17 cellular contexts compared by ENCODE assay signal in the genomic region with DNA sequence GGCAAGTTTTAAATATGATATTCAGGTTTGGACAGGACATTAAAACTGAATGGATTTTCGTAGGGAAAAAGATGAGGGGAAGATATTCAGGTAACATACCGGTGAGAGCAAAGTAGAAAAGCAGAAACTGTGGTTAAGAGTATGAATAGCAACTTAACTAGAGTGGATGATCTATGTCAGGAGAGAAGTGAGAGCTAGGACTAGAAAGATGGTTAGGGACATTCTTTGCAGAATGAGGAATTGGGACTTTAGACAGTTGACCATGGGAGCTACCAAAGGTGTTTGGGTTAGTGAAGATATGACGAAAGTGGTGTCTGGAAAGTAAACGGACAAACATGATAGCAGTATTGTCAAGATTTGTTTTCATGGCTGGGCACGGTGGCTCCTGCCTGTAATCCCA.
"Had no signal": no experiment of that assay in that cellular context is flagged by ENCODE, and none has a peak within 500 bp of the region (broad histone marks: within the 10 kb centered on the region; RNA-seq: fewer than 3 reads in every experiment).

No MANE protein-coding gene starts in this region.

- DNase-seq: activated CD4-positive, alpha-beta T cell treated with anti-CD3 and anti-CD28 coated beads for 48 hours; activated CD4-positive, CD25-positive, alpha-beta regulatory T cell; activated CD8-positive, alpha-beta T cell treated with anti-CD3 and anti-CD28 coated beads for 36 hours; activated effector memory CD4-positive, alpha-beta T cell treated with Interleukin-2 at 50 U/mL for 16 hours; activated naive CD4-positive, alpha-beta T cell treated with anti-CD3 and anti-CD28 coated beads, Interleukin-2, amount 10 ng/mL, durations not matched to agents 7 days and 5 days; activated naive CD8-positive, alpha-beta T cell treated with anti-CD3 and anti-CD28 coated beads, Interleukin-2, amount 50 U/mL, for 24 hours; activated T-cell treated with anti-CD3 and anti-CD28 coated beads, Interleukin-2, amount 50 U/mL, for 24 hours; anterior cingulate cortex; caudate nucleus; endodermal cell; foreskin fibroblast; mesenchymal stem cell; naive thymus-derived CD4-positive, alpha-beta T cell; psoas muscle; right cardiac atrium; stimulated activated CD4-positive, alpha-beta T cell treated with anti-CD3 and anti-CD28 coated beads, Interleukin-2, amount 100 ng/mL, for 24 hours; trophoblast cell had no signal

- ATAC-seq: activated CD8-positive, alpha-beta T cell treated with anti-CD3 and anti-CD28 coated beads for 36 hours; activated naive CD8-positive, alpha-beta T cell treated with anti-CD3 and anti-CD28 coated beads, Interleukin-2, amount 50 U/mL, for 24 hours; naive thymus-derived CD4-positive, alpha-beta T cell; psoas muscle; right cardiac atrium had no signal
